Comparison of ENCODE assay signal across 1 cellular context in the genomic region with DNA sequence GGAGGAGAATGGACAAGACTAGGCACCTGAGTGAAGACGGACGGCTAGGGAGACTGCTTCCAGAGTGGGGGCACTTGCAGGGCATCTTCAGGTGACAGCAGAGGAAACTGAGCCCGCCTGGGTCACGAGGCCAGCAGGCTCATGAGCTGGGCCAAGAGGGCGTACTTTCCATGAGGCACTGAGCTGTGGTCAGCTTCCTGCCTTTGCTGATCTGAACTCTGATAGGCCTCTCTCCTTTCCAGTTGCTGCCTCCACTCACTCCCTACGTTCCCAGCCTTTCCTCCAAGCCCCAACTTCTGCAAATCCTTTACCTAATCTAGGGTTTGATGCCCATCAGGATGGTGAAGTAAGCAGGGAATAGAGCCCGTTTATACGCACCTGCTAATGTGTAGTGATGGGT.
TF ChIP-seq lines count a peak whose summit lies in the region.

No MANE protein-coding gene starts in this region.

TF ChIP-seq in GM23338, 12 proteins besides CTCF, POLR2A, EP300 and RAD21:
- TF ChIP-seq, protein P1, sequence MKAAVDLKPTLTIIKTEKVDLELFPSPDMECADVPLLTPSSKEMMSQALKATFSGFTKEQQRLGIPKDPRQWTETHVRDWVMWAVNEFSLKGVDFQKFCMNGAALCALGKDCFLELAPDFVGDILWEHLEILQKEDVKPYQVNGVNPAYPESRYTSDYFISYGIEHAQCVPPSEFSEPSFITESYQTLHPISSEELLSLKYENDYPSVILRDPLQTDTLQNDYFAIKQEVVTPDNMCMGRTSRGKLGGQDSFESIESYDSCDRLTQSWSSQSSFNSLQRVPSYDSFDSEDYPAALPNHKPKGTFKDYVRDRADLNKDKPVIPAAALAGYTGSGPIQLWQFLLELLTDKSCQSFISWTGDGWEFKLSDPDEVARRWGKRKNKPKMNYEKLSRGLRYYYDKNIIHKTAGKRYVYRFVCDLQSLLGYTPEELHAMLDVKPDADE (IDR thresholded peaks at IDR 0.05): no peak
- TF ChIP-seq JUNB (IDR thresholded peaks at IDR 0.05; ENCODE audit: unreplicated experiment): no peak
- no peak for TF ChIP-seq STAT1 (IDR thresholded peaks at IDR 0.05; ENCODE audit: unreplicated experiment)
- TF ChIP-seq POLR2AphosphoS5 (IDR thresholded peaks at IDR 0.05; ENCODE audit: low read depth): no peak
